16 cellular contexts compared by ENCODE assay signal in the genomic region with DNA sequence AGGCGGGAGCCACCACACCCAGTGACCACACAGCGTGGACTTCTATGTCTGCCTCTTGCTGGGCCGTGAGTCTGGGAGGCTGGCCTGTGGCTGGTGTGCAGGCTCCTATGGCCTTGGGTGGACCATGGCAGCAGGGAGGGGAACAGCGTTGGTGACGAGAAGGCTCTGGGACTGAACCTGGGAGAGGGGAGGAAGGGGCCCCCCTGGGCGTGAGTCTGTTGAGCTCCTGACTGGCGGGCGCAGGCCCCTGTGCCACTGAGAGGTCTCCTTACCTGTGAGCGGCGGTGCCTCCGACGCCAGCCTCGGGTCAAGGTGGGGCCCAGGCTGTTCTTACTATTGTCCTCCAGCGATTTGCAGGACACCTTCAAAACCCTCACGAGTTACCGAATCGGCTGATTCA. TPM values are rescaled to one million over a fixed set of nuclear protein-coding genes. Genes with fewer than 3 reads are reported as not detected.
DNase-seq lines count a peak whose midpoint lies in the region; ATAC-seq and TF ChIP-seq lines count a peak whose summit lies in the region.
"Had no signal": no experiment of that assay in that cellular context is flagged by ENCODE, and none has a peak within 500 bp of the region (broad histone marks: within the 10 kb centered on the region; RNA-seq: fewer than 3 reads in every experiment).

No MANE protein-coding gene starts in this region.

- H3K4me1 ChIP-seq in neural progenitor cell: no peaks in the 10 kb centered on the region
- H3K4me1 ChIP-seq in upper lobe of right lung: no peaks in the 10 kb centered on the region
- no peaks in the 10 kb centered on the region for H3K4me1 ChIP-seq in ascending aorta

- H3K36me3 Mint-ChIP-seq in dendritic cell treated with granulocyte-macrophage colony-stimulating factor and Interleukin-4, amounts not matched to agents 40 ng/mL and 50 ng/mL, for 4 days (ENCODE audit: low read depth): peaks cover 53% of the 10 kb centered on the region
- H3K36me3 Mint-ChIP-seq in neural progenitor cell: peaks cover 7% of the 10 kb centered on the region

- H3K9me3 Mint-ChIP-seq in dendritic cell treated with granulocyte-macrophage colony-stimulating factor and Interleukin-4, amounts not matched to agents 40 ng/mL and 50 ng/mL, for 4 days: no peaks in the 10 kb centered on the region
- no peaks in the 10 kb centered on the region for H3K9me3 Mint-ChIP-seq in neural progenitor cell
- H3K9me3 Mint-ChIP-seq: CD4-positive, alpha-beta T cell had no signal

- no peak overlapping the region for H3K4me3 ChIP-seq in neural progenitor cell
- no peak overlapping the region for H3K4me3 ChIP-seq in upper lobe of right lung
- H3K4me3 ChIP-seq in ascending aorta: no peak overlapping the region

- H3K9ac ChIP-seq in neural progenitor cell: no peak overlapping the region

- peak; percentile 33 for DNase-seq in Right ventricle myocardium superior
- no peak for DNase-seq in left cardiac atrium
- no peak for DNase-seq in neural progenitor cell (ENCODE audit: low spot score)
- DNase-seq in upper lobe of right lung: no peak
- DNase-seq in ascending aorta (ENCODE audit: low spot score in 2 of 2): no peak
- no peak for DNase-seq in ureter (ENCODE audit: low spot score)
- no peak for DNase-seq in posterior vena cava (ENCODE audit: low spot score)
- DNase-seq: C1 segment of cervical spinal cord; Calu3; CD4-positive, alpha-beta T cell; DMS 273 treated with DMSO at 0.1 percent for 48 hours; IMR-90 had no signal

- H3K4me2 ChIP-seq in neural progenitor cell: no peak overlapping the region

- H4K20me1 ChIP-seq in neural progenitor cell (ENCODE audit: low read depth): no peaks in the 10 kb centered on the region

- H3K27ac Mint-ChIP-seq in dendritic cell treated with granulocyte-macrophage colony-stimulating factor and Interleukin-4, amounts not matched to agents 40 ng/mL and 50 ng/mL, for 4 days: peak overlapping the region; percentile 85
- no peak overlapping the region for H3K27ac Mint-ChIP-seq in neural progenitor cell
- H3K27ac Mint-ChIP-seq: CD4-positive, alpha-beta T cell had no signal

- no peak overlapping the region for H3K4me3 Mint-ChIP-seq in dendritic cell treated with granulocyte-macrophage colony-stimulating factor and Interleukin-4, amounts not matched to agents 40 ng/mL and 50 ng/mL, for 4 days
- H3K4me3 Mint-ChIP-seq in neural progenitor cell: peak overlapping the region; percentile 55
- H3K4me3 Mint-ChIP-seq: CD4-positive, alpha-beta T cell had no signal

- no peak for ATAC-seq in Right ventricle myocardium superior (ENCODE audit: poor library complexity)
- ATAC-seq in left cardiac atrium: no peak
- no peak for ATAC-seq in upper lobe of right lung
- ATAC-seq: HCT116 had no signal

- H3K27me3 Mint-ChIP-seq in dendritic cell treated with granulocyte-macrophage colony-stimulating factor and Interleukin-4, amounts not matched to agents 40 ng/mL and 50 ng/mL, for 4 days: peaks cover 22% of the 10 kb centered on the region
- H3K27me3 Mint-ChIP-seq in neural progenitor cell (ENCODE audit: insufficient read depth, low read depth): peaks cover 3% of the 10 kb centered on the region
- H3K27me3 Mint-ChIP-seq: CD4-positive, alpha-beta T cell had no signal

- H3K4me1 Mint-ChIP-seq in dendritic cell treated with granulocyte-macrophage colony-stimulating factor and Interleukin-4, amounts not matched to agents 40 ng/mL and 50 ng/mL, for 4 days (ENCODE audit: low read depth): peaks cover 18% of the 10 kb centered on the region
- peaks cover 16% of the 10 kb centered on the region for H3K4me1 Mint-ChIP-seq in neural progenitor cell

- H3K27ac ChIP-seq in neural progenitor cell (no peak overlapping the region), upper lobe of right lung (no peak overlapping the region), ascending aorta (no peak overlapping the region)

- intact Hi-C loops in Right ventricle myocardium superior (cut with DNase I): no loop called here
- intact Hi-C loops in left cardiac atrium (cut with DNase I): no loop called here
- intact Hi-C loops in dendritic cell treated with granulocyte-macrophage colony-stimulating factor and Interleukin-4, amounts not matched to agents 40 ng/mL and 50 ng/mL, for 4 days (cut with micrococcal nuclease): no loop called here
- intact Hi-C loops in upper lobe of right lung (cut with DNase I): no loop called here
- intact Hi-C loops in ascending aorta (cut with DNase I): no loop called here
- intact Hi-C loops in posterior vena cava (cut with DNase I): loop anchor here in 1 of 2 donors (5.0 kb wide), 1 partner anchor 456 kb away; no protein-coding TSS in a partner anchor

- H3K9me3 ChIP-seq in neural progenitor cell (ENCODE audit: low read depth) (no peaks in the 10 kb centered on the region), upper lobe of right lung (no peaks in the 10 kb centered on the region), ascending aorta (no peaks in the 10 kb centered on the region)

- H3K27me3 ChIP-seq in neural progenitor cell (no peaks in the 10 kb centered on the region), upper lobe of right lung (no peaks in the 10 kb centered on the region), ascending aorta (no peaks in the 10 kb centered on the region)

- TF ChIP-seq CTCF in neural progenitor cell (IDR thresholded peaks at IDR 0.05) (no peak), upper lobe of right lung (IDR thresholded peaks at IDR 0.05) (no peak), ascending aorta (IDR thresholded peaks at IDR 0.05) (no peak)

- H3K79me2 ChIP-seq in neural progenitor cell (ENCODE audit: low read depth): no peaks in the 10 kb centered on the region

- H2AFZ ChIP-seq in neural progenitor cell (replicated peaks): no peak overlapping the region

- H3K36me3 ChIP-seq in neural progenitor cell (no peaks in the 10 kb centered on the region), upper lobe of right lung (peaks cover 28% of the 10 kb centered on the region), ascending aorta (peaks cover 34 to 38% of the 10 kb centered on the region in 2 donors)

- no peaks in the 10 kb centered on the region for H3F3A ChIP-seq in neural progenitor cell (ENCODE audit: low read depth)

RNA-seq across cellular contexts. Expression of a gene that starts 12.8 kb away (rescaled TPM):
- total RNA-seq in Right ventricle myocardium superior: 9.7 TPM
- total RNA-seq in left cardiac atrium: 10 to 100 TPM; 12.1 to 36.0 TPM
- 2.9 and 17.7 TPM in 2 replicates for total RNA-seq in neural progenitor cell (ENCODE audit: low replicate concordance)
- 53.3 TPM for total RNA-seq in upper lobe of right lung
- 58.1 TPM for total RNA-seq in ascending aorta
- 35.6 TPM for total RNA-seq in ureter
- total RNA-seq in posterior vena cava: 10 to 100 TPM; 13.7 to 25.5 TPM

RNA-seq across cellular contexts. Expression of a gene that starts 32.8 kb away (rescaled TPM):
- total RNA-seq in Right ventricle myocardium superior: 0.11 TPM
- under 1 TPM in 1 of 2 donors, not detected in 1; 0.08 TPM for total RNA-seq in left cardiac atrium
- total RNA-seq in neural progenitor cell (ENCODE audit: low replicate concordance): 0.39 and 9.0 TPM in 2 replicates
- 0.32 TPM for total RNA-seq in upper lobe of right lung
- not detected for total RNA-seq in ascending aorta
- total RNA-seq in ureter: 1.6 TPM
- total RNA-seq in posterior vena cava: under 1 TPM in 1 of 2 donors, not detected in 1; 0.19 TPM
- total RNA-seq: Calu3, Daoy had no signal

RNA-seq across cellular contexts. Expression of a gene that starts 39.2 kb away (rescaled TPM):
- total RNA-seq in Right ventricle myocardium superior (not detected), left cardiac atrium (not detected), neural progenitor cell (ENCODE audit: low replicate concordance) (not detected in 2 replicates), upper lobe of right lung (not detected), ascending aorta (not detected), ureter (0.26 TPM), posterior vena cava (not detected)
- total RNA-seq: A673; Calu3; CD4-positive, alpha-beta T cell; Daoy; IMR-90 had no signal

RNA-seq across cellular contexts. Expression of a gene that starts 40.1 kb away (rescaled TPM):
- 5.5 TPM for total RNA-seq in Right ventricle myocardium superior
- total RNA-seq in left cardiac atrium: 1 to 10 TPM; 5.7 to 7.9 TPM
- total RNA-seq in neural progenitor cell (ENCODE audit: low replicate concordance): 8.0 and 18.6 TPM in 2 replicates
- 11.3 TPM for total RNA-seq in upper lobe of right lung
- 14.0 TPM for total RNA-seq in ascending aorta
- 13.3 TPM for total RNA-seq in ureter
- total RNA-seq in posterior vena cava: 1 to 10 TPM; 6.9 to 8.8 TPM

RNA-seq across cellular contexts. Expression of a gene that starts 49.6 kb away (rescaled TPM):
- total RNA-seq in Right ventricle myocardium superior (0.13 TPM), left cardiac atrium (under 1 TPM in 1 of 2 donors, not detected in 1; 0.29 TPM), neural progenitor cell (ENCODE audit: low replicate concordance) (not detected in 2 replicates), upper lobe of right lung (4.9 TPM), ascending aorta (not detected), ureter (55.1 TPM), posterior vena cava (under 1 TPM in 1 of 2 donors, not detected in 1; 0.60 TPM)
- total RNA-seq: A673, Daoy, IMR-90 had no signal
